In genomic region chr11:86481399-86481798, GRCh38 we compare ENCODE assay signal across 23 cellular contexts.
DNase-seq lines count a peak whose midpoint lies in the region; ATAC-seq, FAIRE-seq and TF ChIP-seq lines count a peak whose summit lies in the region.
"Had no signal": no experiment of that assay in that cellular context is flagged by ENCODE, and none has a peak within 500 bp of the region (broad histone marks: within the 10 kb centered on the region; RNA-seq: fewer than 3 reads in every experiment).

No MANE protein-coding gene starts in this region.

- peaks cover 63% of the 10 kb centered on the region for H3K4me1 ChIP-seq in A549
- H3K4me1 ChIP-seq in osteoblast (ENCODE audit: insufficient read depth, low read length) = peaks cover 30% of the 10 kb centered on the region

- peak overlapping the region; percentile 77 to 89; a peak in 4 of 6 replicates for H3K27ac ChIP-seq in A549
- no peak overlapping the region for H3K27ac ChIP-seq in osteoblast (ENCODE audit: low read depth, low read length)
- H3K27ac ChIP-seq: BLaER1, RWPE1 had no signal

- no peak for TF ChIP-seq POLR2A in A549 (IDR thresholded peaks at IDR 0.05; ENCODE audit: low read length)

- H3K4me2 ChIP-seq in A549 = no peak overlapping the region
- no peak overlapping the region for H3K4me2 ChIP-seq in osteoblast (ENCODE audit: insufficient read depth, low read length)
- H3K4me2 ChIP-seq: BLaER1 had no signal

- no peak overlapping the region for H2AFZ ChIP-seq in osteoblast (ENCODE audit: low read length)

- DNase-seq in A549 (ENCODE audit: low read depth in 1 of 2, low spot score in 1 of 2) = no peak
- DNase-seq in choroid plexus epithelial cell (ENCODE audit: low read depth) = peak; percentile 43
- DNase-seq in osteoblast (ENCODE audit: insufficient read length, low spot score, missing footprints) = peak; percentile 44
- DNase-seq in foreskin melanocyte = no peak
- no peak for DNase-seq in NCI-H82 (lab: John Stamatoyannopoulos, UW)
- DNase-seq: Calu3; CD8-positive, alpha-beta T cell; Karpas-422; MG63; NCI-H1048; NCI-H1436 treated with DMSO at 0.1 percent for 48 hours; NCI-H2029 treated with DMSO at 0.1 percent for 48 hours; NCI-H748 treated with DMSO at 0.1 percent for 48 hours; PC-3; SIG-M5 had no signal

- no peak for TF ChIP-seq RAD21 in A549 (conservative IDR thresholded peaks at IDR 0.05 in 1 of 2, IDR thresholded peaks at IDR 0.05 in 1 of 2)

- no peak for ATAC-seq in A549
- ATAC-seq in HG03039 (IDR thresholded peaks at IDR 0.05; ENCODE audit: unreplicated experiment) = peak; percentile 45
- no peak for ATAC-seq in HG03175 (IDR thresholded peaks at IDR 0.05; ENCODE audit: unreplicated experiment)
- no peak for ATAC-seq in HG03571 (IDR thresholded peaks at IDR 0.05; ENCODE audit: unreplicated experiment)
- ATAC-seq: CD8-positive, alpha-beta T cell; GM12878; PC-3; SK-N-SH treated with all-trans-retinoic acid at 6 μM for 48 hours had no signal

- POLR2A ChIA-PET in A549 (lab: Yijun Ruan, JAX) = no interaction called here

- no peaks in the 10 kb centered on the region for H3K79me2 ChIP-seq in osteoblast (ENCODE audit: insufficient read depth, low read length)

- FAIRE-seq in A549 (lab: Jason Lieb, UNC) = no peak
- FAIRE-seq: GM12878, H1 had no signal

- H3K36me3 ChIP-seq in osteoblast (ENCODE audit: insufficient read depth, low read length) = no peaks in the 10 kb centered on the region
- H3K36me3 ChIP-seq: BLaER1, MG63 had no signal

- H3K27me3 ChIP-seq in osteoblast (ENCODE audit: insufficient read depth, low read length) = no peaks in the 10 kb centered on the region
- H3K27me3 ChIP-seq: BLaER1, MG63 had no signal

- CTCF ChIA-PET in A549 (lab: Yijun Ruan, JAX) = interaction anchor here (0.8 to 7.8 kb wide), 6 partner anchors 14 to 331 kb away, joined by 3 to 60 read pairs (median 5); no protein-coding TSS in a partner anchor

- H4K20me1 ChIP-seq in osteoblast (ENCODE audit: insufficient read depth, low read length) = no peaks in the 10 kb centered on the region
- H4K20me1 ChIP-seq: BLaER1 had no signal

- TF ChIP-seq CTCF in A549 (IDR thresholded peaks at IDR 0.05) (no peak), choroid plexus epithelial cell (conservative IDR thresholded peaks at IDR 0.05; ENCODE audit: low read depth, low read length) (no peak), osteoblast (IDR thresholded peaks at IDR 0.05; ENCODE audit: extremely low read depth, low read depth, low read length) (no peak)

- H3K9me3 ChIP-seq in A549 (no peaks in the 10 kb centered on the region), osteoblast (ENCODE audit: low read depth, low read length) (no peaks in the 10 kb centered on the region)
- H3K9me3 ChIP-seq: BLaER1 had no signal

- H3K4me3 ChIP-seq in A549 (no peak overlapping the region), choroid plexus epithelial cell (ENCODE audit: low read depth, low read length) (no peak overlapping the region), osteoblast (ENCODE audit: insufficient read depth, low read length) (no peak overlapping the region)
- H3K4me3 ChIP-seq: BLaER1, GM12878, MG63 had no signal

- TF ChIP-seq EP300 in A549 (IDR thresholded peaks at IDR 0.05) = no peak

- 88% methylated on average over 1 of the region's 1 CpG for WGBS in A549 (ENCODE audit: missing lambda C conversion rate)

TF ChIP-seq in A549, 52 proteins besides CTCF, POLR2A, EP300 and RAD21:
- TF ChIP-seq JUN (IDR thresholded peaks at IDR 0.05) (no peak), MYC (IDR thresholded peaks at IDR 0.05; ENCODE audit: borderline replicate concordance, low read length) (no peak), E2F6 (IDR thresholded peaks at IDR 0.05; ENCODE audit: borderline replicate concordance, low read depth) (no peak), ZC3H11A (IDR thresholded peaks at IDR 0.05) (no peak), MAX (IDR thresholded peaks at IDR 0.05) (no peak), FOSB (CRISPR knock-in tag; IDR thresholded peaks at IDR 0.05) (no peak), BHLHE40 (IDR thresholded peaks at IDR 0.05; ENCODE audit: low read depth, low read length) (no peak), HOXA7 (CRISPR knock-in tag; IDR thresholded peaks at IDR 0.05) (no peak), CBX8 (IDR thresholded peaks at IDR 0.05) (no peak), GATA3 (IDR thresholded peaks at IDR 0.05; ENCODE audit: borderline replicate concordance) (no peak), TFCP2L1 (CRISPR knock-in tag; IDR thresholded peaks at IDR 0.05) (no peak), KDM1A (IDR thresholded peaks at IDR 0.05; ENCODE audit: low read depth) (no peak), BCL3 (IDR thresholded peaks at IDR 0.05) (no peak), POLR2AphosphoS2 (conservative IDR thresholded peaks at IDR 0.05; ENCODE audit: low read length) (no peak), RFX5 (IDR thresholded peaks at IDR 0.05) (no peak), NPAS2 (CRISPR knock-in tag; IDR thresholded peaks at IDR 0.05; ENCODE audit: borderline replicate concordance) (no peak), FOSL2 (IDR thresholded peaks at IDR 0.05) (no peak), FOSL2 (CRISPR knock-in tag; IDR thresholded peaks at IDR 0.05) (no peak)

Comparison
In these comparisons a context has a peak if more than half of its experiments do, and no peak if none do; other contexts are left out.
1. DNase-seq: peak in choroid plexus epithelial cell (single experiment) and osteoblast (single experiment); none in A549 (0 of 2), foreskin melanocyte (single experiment) and NCI-H82 (single experiment).